Comparison of ENCODE assay signal across 8 cellular contexts in the genomic region with DNA sequence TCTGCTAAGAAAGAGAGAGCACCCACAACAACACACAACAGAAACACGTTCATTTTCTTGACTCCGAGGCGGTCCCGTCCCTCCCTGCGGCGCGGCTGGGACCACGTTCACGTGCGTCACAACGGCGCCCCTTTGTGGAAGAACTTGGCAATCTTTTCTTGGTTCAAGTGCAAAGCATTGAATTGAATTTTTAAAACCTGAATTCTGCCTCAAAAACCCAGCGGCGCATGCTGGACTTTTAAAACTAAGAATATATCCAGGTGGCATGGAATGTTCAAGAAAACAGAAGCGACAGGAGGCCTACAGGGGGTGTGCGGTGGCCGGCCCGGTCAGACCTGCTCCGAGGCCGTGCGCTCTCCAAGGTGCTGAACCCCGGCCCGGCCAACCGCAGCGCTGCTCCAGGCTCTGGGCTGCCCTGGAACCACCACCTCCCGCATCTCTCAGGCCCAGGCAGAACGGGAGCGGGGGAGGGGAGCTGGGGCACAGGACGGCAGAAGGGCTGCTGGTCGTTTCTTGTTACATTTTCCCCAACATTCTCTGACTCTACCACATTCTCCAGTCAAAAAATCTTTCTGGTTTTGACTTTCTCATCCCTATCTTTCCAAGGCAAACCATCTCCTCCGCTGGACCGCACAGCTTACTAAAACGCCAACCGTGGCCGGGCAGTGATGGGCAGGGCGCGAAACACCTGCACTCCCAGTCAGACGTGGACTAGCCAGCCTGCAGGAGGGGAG. TPM values are rescaled to one million over a fixed set of nuclear protein-coding genes. Genes with fewer than 3 reads are reported as not detected.
A peak's percentile ranks its signal among the peaks of the same experiment; 100 is the strongest.
DNase-seq lines count a peak whose midpoint lies in the region; ATAC-seq and TF ChIP-seq lines count a peak whose summit lies in the region.

No MANE protein-coding gene starts in this region.

- peak overlapping the region in 1 of 7 donors; percentile 24 for H3K4me3 Mint-ChIP-seq in CD8-positive, alpha-beta memory T cell
- peak overlapping the region; percentile 15 for H3K4me3 Mint-ChIP-seq in T-helper 2 cell treated with Interferon-gamma antibody and Interleukin-4, amounts not matched to agents 5 μg/mL and 100 μg/mL, for 36 hours

- no peaks in the 10 kb centered on the region for H3K9me3 ChIP-seq in CD8-positive, alpha-beta memory T cell (ENCODE audit: low read length)

- peaks cover 19 to 29% (median 19%) of the 10 kb centered on the region in 3 donors for H3K4me1 Mint-ChIP-seq in CD8-positive, alpha-beta memory T cell
- peaks cover 14% of the 10 kb centered on the region for H3K4me1 Mint-ChIP-seq in T-helper 2 cell treated with Interferon-gamma antibody and Interleukin-4, amounts not matched to agents 5 μg/mL and 100 μg/mL, for 36 hours (ENCODE audit: low read depth)

- ATAC-seq in left ventricle myocardium superior = peak; percentile 73
- ATAC-seq in sciatic nerve = peak; percentile 87
- ATAC-seq in GM18519 (IDR thresholded peaks at IDR 0.05; ENCODE audit: low FRiP score, unreplicated experiment) = no peak
- ATAC-seq in GM18505 (IDR thresholded peaks at IDR 0.05; ENCODE audit: unreplicated experiment) = no peak

- peak; percentile 47 to 75 (median 61) for DNase-seq in CD8-positive, alpha-beta memory T cell
- DNase-seq in KBM-7 = peak; percentile 80
- DNase-seq in T-helper 2 cell treated with Interferon-gamma antibody and Interleukin-4, amounts not matched to agents 5 μg/mL and 100 μg/mL, for 36 hours (ENCODE audit: low spot score) = peak; percentile 62
- DNase-seq in amniotic epithelial cell (ENCODE audit: low read depth) = peak; percentile 52
- DNase-seq in left ventricle myocardium superior = peak; percentile 88
- peak; percentile 86 for DNase-seq in sciatic nerve (ENCODE audit: low spot score)

- peaks cover 25% of the 10 kb centered on the region for H3K4me1 ChIP-seq in CD8-positive, alpha-beta memory T cell (ENCODE audit: insufficient read depth, low read length)

- no peaks in the 10 kb centered on the region for H3K27me3 Mint-ChIP-seq in CD8-positive, alpha-beta memory T cell
- H3K27me3 Mint-ChIP-seq in T-helper 2 cell treated with Interferon-gamma antibody and Interleukin-4, amounts not matched to agents 5 μg/mL and 100 μg/mL, for 36 hours (ENCODE audit: low read depth) = no peaks in the 10 kb centered on the region

- TF ChIP-seq POLR2A in GM18505 (IDR thresholded peaks at IDR 0.05; ENCODE audit: borderline replicate concordance, extremely low read depth, insufficient read depth, insufficient read length) = no peak

- peaks cover 0 to 16% (median 2%) of the 10 kb centered on the region in 3 donors for H3K36me3 Mint-ChIP-seq in CD8-positive, alpha-beta memory T cell
- peaks cover 5% of the 10 kb centered on the region for H3K36me3 Mint-ChIP-seq in T-helper 2 cell treated with Interferon-gamma antibody and Interleukin-4, amounts not matched to agents 5 μg/mL and 100 μg/mL, for 36 hours (ENCODE audit: low read depth)

- no peaks in the 10 kb centered on the region for H3K9me3 Mint-ChIP-seq in CD8-positive, alpha-beta memory T cell
- no peaks in the 10 kb centered on the region for H3K9me3 Mint-ChIP-seq in T-helper 2 cell treated with Interferon-gamma antibody and Interleukin-4, amounts not matched to agents 5 μg/mL and 100 μg/mL, for 36 hours

- H3K36me3 ChIP-seq in CD8-positive, alpha-beta memory T cell (ENCODE audit: insufficient read depth, low read length) = no peaks in the 10 kb centered on the region

- POLR2A ChIA-PET in CD8-positive, alpha-beta memory T cell (lab: Charles Lee) = no interaction called here

- H3K27ac ChIP-seq in CD8-positive, alpha-beta memory T cell (ENCODE audit: low read depth, low read length) = no peak overlapping the region

- CTCF ChIA-PET in CD8-positive, alpha-beta memory T cell (lab: Charles Lee) = interaction anchor here (0.9 to 1.9 kb wide), 4 partner anchors 62 to 117 kb away, joined by 3 to 5 read pairs (median 4); no protein-coding TSS in a partner anchor

- H3K27ac Mint-ChIP-seq in CD8-positive, alpha-beta memory T cell = no peak overlapping the region
- H3K27ac Mint-ChIP-seq in T-helper 2 cell treated with Interferon-gamma antibody and Interleukin-4, amounts not matched to agents 5 μg/mL and 100 μg/mL, for 36 hours = no peak overlapping the region

- in situ Hi-C loops in KBM-7 (cut with MboI; ENCODE audit: low pct_unique_long_range_greater_than_20kb, low sequenced_read_pairs) = loop anchor here (10.0 kb wide), 1 partner anchor 60 kb away; a partner anchor contains a TSS

- H3K27me3 ChIP-seq in CD8-positive, alpha-beta memory T cell (ENCODE audit: insufficient read depth, low read length, poor library complexity, severe bottlenecking) = no peaks in the 10 kb centered on the region

- intact Hi-C loops in left ventricle myocardium superior (cut with micrococcal nuclease) (no loop called here), sciatic nerve (cut with DNase I) (loop anchor here (2.0 kb wide), 1 partner anchor 62 kb away; no protein-coding TSS in a partner anchor)

- H3K4me3 ChIP-seq in CD8-positive, alpha-beta memory T cell (ENCODE audit: low read length) = no peak overlapping the region

RNA-seq across cellular contexts. Expression of a gene that starts 3.4 kb away (rescaled TPM):
- total RNA-seq in CD8-positive, alpha-beta memory T cell = 10 to 100 TPM; 29.6 to 30.4 TPM
- polyA plus RNA-seq in CD8-positive, alpha-beta memory T cell = 10.6 TPM
- 18.6 TPM for total RNA-seq in left ventricle myocardium superior
- 43.2 TPM for total RNA-seq in sciatic nerve

RNA-seq across cellular contexts. Expression of a gene that starts 3.7 kb away (rescaled TPM):
- total RNA-seq in CD8-positive, alpha-beta memory T cell = 10 to 100 TPM; 27.9 to 28.4 TPM
- 29.9 TPM for polyA plus RNA-seq in CD8-positive, alpha-beta memory T cell
- total RNA-seq in left ventricle myocardium superior (28.5 TPM), sciatic nerve (23.5 TPM)

RNA-seq across cellular contexts. Expression of a gene that starts 35.8 kb away (rescaled TPM):
- total RNA-seq in CD8-positive, alpha-beta memory T cell = 100 to 1,000 TPM; 184 to 189 TPM
- polyA plus RNA-seq in CD8-positive, alpha-beta memory T cell = 175 TPM
- 30.8 TPM for total RNA-seq in left ventricle myocardium superior
- 94.5 TPM for total RNA-seq in sciatic nerve

RNA-seq across cellular contexts. Expression of a gene that starts 43.1 kb away (rescaled TPM):
- total RNA-seq in CD8-positive, alpha-beta memory T cell = not detected
- polyA plus RNA-seq in CD8-positive, alpha-beta memory T cell = not detected
- total RNA-seq in left ventricle myocardium superior (2.1 TPM), sciatic nerve (not detected)

RNA-seq across cellular contexts. Expression of a gene that starts 43.8 kb away (rescaled TPM):
- 10 to 100 TPM; 62.2 to 63.0 TPM for total RNA-seq in CD8-positive, alpha-beta memory T cell
- 95.3 TPM for polyA plus RNA-seq in CD8-positive, alpha-beta memory T cell
- 90.4 TPM for total RNA-seq in left ventricle myocardium superior
- 55.5 TPM for total RNA-seq in sciatic nerve

Comparison
In these comparisons a context has a peak if more than half of its experiments do, and no peak if none do; other contexts are left out.
1. ATAC-seq: peak in left ventricle myocardium superior (single experiment) and sciatic nerve (single experiment); none in GM18519 (single experiment) and GM18505 (single experiment).
2. Peak in every context shown above with its lines, with median percentiles within 50 percentile points of each other: DNase-seq.